ENCODE assay signal across 10 cellular contexts in the genomic region with DNA sequence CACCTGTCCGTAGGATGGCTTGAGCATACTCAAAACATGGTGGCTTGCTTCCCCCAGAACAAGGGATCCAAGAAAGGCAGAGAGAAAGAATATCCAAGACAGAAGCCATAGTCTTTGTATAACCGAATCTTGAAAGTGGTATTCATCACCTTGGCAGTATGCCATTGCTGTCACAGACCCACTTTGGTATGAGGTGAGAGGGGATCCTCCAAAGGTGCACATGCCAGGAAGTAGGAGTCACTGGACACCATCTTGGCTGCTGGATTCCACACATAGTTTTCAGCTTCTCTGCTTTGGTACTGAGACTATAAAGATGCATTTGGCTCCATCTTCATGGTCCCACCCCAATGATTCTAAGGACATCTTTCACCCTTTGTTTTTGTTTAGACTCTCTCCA. TPM values are rescaled to one million over a fixed set of nuclear protein-coding genes. Genes with fewer than 3 reads are reported as not detected.
DNase-seq lines count a peak whose midpoint lies in the region; FAIRE-seq and TF ChIP-seq lines count a peak whose summit lies in the region.
"Not testable (repeated sequence)": the region's sequence is repeated elsewhere in the genome, so short reads cannot be mapped to it uniquely, and the experiment has no call there.
"Had no signal": no experiment of that assay in that cellular context is flagged by ENCODE, and none has a peak within 500 bp of the region (broad histone marks: within the 10 kb centered on the region; RNA-seq: fewer than 3 reads in every experiment).

No MANE protein-coding gene starts in this region.

- not testable (repeated sequence) for TF ChIP-seq RAD21 in liver (IDR thresholded peaks at IDR 0.05)

- H3K4me3 ChIP-seq in liver (ENCODE audit: low read depth in 1 of 3, low read length in 3 of 3), result not testable (repeated sequence)

- H3K9ac ChIP-seq in liver (ENCODE audit: low read depth in 1 of 2, low read length in 2 of 2), result peak overlapping the region in 1 of 2 donors; percentile 31

- WGBS in liver, result 54% methylated on average over 2 of the region's 2 CpGs

- H3K27ac ChIP-seq in liver (ENCODE audit: low read depth in 1 of 2, low read length in 2 of 2), result peak overlapping the region; percentile 26 to 80

- not testable (repeated sequence) for FAIRE-seq in RCC 7860 (lab: Jason Lieb, UNC)

- TF ChIP-seq CTCF in liver (IDR thresholded peaks at IDR 0.05; ENCODE audit: low read depth, low read length, missing input control), result not testable (repeated sequence)

- peak; percentile 30 for DNase-seq in Daoy (ENCODE audit: low read depth)
- peak; percentile 70 for DNase-seq in M059J (ENCODE audit: low read depth)
- peak; percentile 53 for DNase-seq in RCC 7860 (ENCODE audit: low spot score)
- peak; percentile 45 for DNase-seq in kidney glomerular epithelial cell (lab: John Stamatoyannopoulos, UW)
- DNase-seq in renal cortical epithelial cell (ENCODE audit: low read depth), result peak; percentile 71

- H3K27me3 ChIP-seq in liver (ENCODE audit: control insufficient read depth in 4 of 4, insufficient read depth in 4 of 4, low read length in 3 of 4), result not testable (repeated sequence)

- H3K36me3 ChIP-seq in liver (ENCODE audit: control insufficient read depth in 4 of 4, insufficient read depth in 3 of 4, low read depth in 1 of 4, low read length in 3 of 4), result not testable (repeated sequence)

- H3K4me1 ChIP-seq in liver (ENCODE audit: control insufficient read depth in 4 of 4, insufficient read depth in 4 of 4, low read length in 3 of 4), result peaks cover 4 to 55% (median 29%) of the 10 kb centered on the region in 4 donors

- H3K9me3 ChIP-seq in liver (ENCODE audit: control insufficient read depth in 4 of 4, low read length in 3 of 4), result not testable (repeated sequence)

TF ChIP-seq in liver, 16 proteins besides CTCF, POLR2A, EP300 and RAD21:
- peak; percentile 1 for TF ChIP-seq YY1 (IDR thresholded peaks at IDR 0.05)

RNA-seq across cellular contexts. Expression of a gene that starts 18.1 kb away (rescaled TPM):
- 0.91 and 3.2 TPM in 2 replicates for total RNA-seq in Daoy (2014; rRNA removed; shearing (Covaris generic))
- 14.4 and 29.6 TPM in 2 replicates for total RNA-seq in M059J (2014; rRNA removed; shearing (Covaris generic))
- total RNA-seq in liver (100 to 1,000 TPM in 1 of 2 donors, 1 to 10 TPM in 1; 4.2 to 198 TPM), renal cortical epithelial cell (6.4 and 6.7 TPM in 2 replicates)
- 100 to 1,000 TPM; 114 to 240 TPM for polyA plus RNA-seq in liver
- total RNA-seq: CD4-positive, alpha-beta T cell; CD8-positive, alpha-beta memory T cell; HFFc6 had no signal
- polyA plus RNA-seq: CD8-positive, alpha-beta memory T cell had no signal

RNA-seq across cellular contexts. Expression of a gene that starts 22.9 kb away (rescaled TPM):
- 0.18 TPM in 1 of 2 replicates, not detected in the other for total RNA-seq in Daoy (2014; rRNA removed; shearing (Covaris generic))
- total RNA-seq in M059J (2014; rRNA removed; shearing (Covaris generic)), result not detected in 2 replicates
- total RNA-seq in liver, result not detected
- polyA plus RNA-seq in liver, result not detected
- not detected in 2 replicates for total RNA-seq in renal cortical epithelial cell
- total RNA-seq: CD4-positive, alpha-beta T cell; CD8-positive, alpha-beta memory T cell; HFFc6 had no signal
- polyA plus RNA-seq: CD14-positive monocyte; CD8-positive, alpha-beta memory T cell had no signal

RNA-seq across cellular contexts. Expression of a gene that starts 23.9 kb away (rescaled TPM):
- total RNA-seq in Daoy (2014; rRNA removed; shearing (Covaris generic)), result not detected in 2 replicates
- total RNA-seq in M059J (2014; rRNA removed; shearing (Covaris generic)), result not detected in 2 replicates
- total RNA-seq in liver (1,000 to 10,000 TPM in 1 of 2 donors, 10 to 100 TPM in 1; 30.1 to 1,049 TPM), renal cortical epithelial cell (21.7 TPM in 1 of 2 replicates, not detected in the other)
- polyA plus RNA-seq in liver, result 100 to 1,000 TPM; 177 to 607 TPM
- total RNA-seq: CD4-positive, alpha-beta T cell; CD8-positive, alpha-beta memory T cell; HFFc6 had no signal
- polyA plus RNA-seq: CD14-positive monocyte; CD8-positive, alpha-beta memory T cell had no signal
